In genomic region chr3:190548031-190548656, GRCh38 we compare ENCODE assay signal across 1 cellular context.
TF ChIP-seq lines count a peak whose summit lies in the region.

No MANE protein-coding gene starts in this region.

TF ChIP-seq in HepG2, 621 proteins besides CTCF, POLR2A, EP300 and RAD21 (continued from another document and continues in another):
- TF ChIP-seq NFAT5 (CRISPR knock-in tag; IDR thresholded peaks at IDR 0.05) (no peak), THAP11 (CRISPR knock-in tag; IDR thresholded peaks at IDR 0.05) (no peak), ZBTB25 (CRISPR knock-in tag; IDR thresholded peaks at IDR 0.05) (peak; percentile 75; the same call in 1 of the 2 replicates), TCF7 (IDR thresholded peaks at IDR 0.05; ENCODE audit: low read depth) (peak; percentile 44; the same call in 1 of the 2 replicates), ZNF841 (CRISPR knock-in tag; IDR thresholded peaks at IDR 0.05; ENCODE audit: borderline replicate concordance) (no peak), SRSF4 (IDR thresholded peaks at IDR 0.05; ENCODE audit: low read depth, low read length, poor library complexity, severe bottlenecking) (no peak), MATR3 (CRISPR knock-in tag; IDR thresholded peaks at IDR 0.05) (no peak), ZNF33B (CRISPR knock-in tag; IDR thresholded peaks at IDR 0.05) (no peak), ZFY (CRISPR knock-in tag; IDR thresholded peaks at IDR 0.05) (no peak), ZSCAN31 (CRISPR knock-in tag; IDR thresholded peaks at IDR 0.05; ENCODE audit: low read depth) (no peak), ZNF782 (CRISPR knock-in tag; IDR thresholded peaks at IDR 0.05; ENCODE audit: borderline replicate concordance) (no peak), KDM3A (CRISPR knock-in tag; IDR thresholded peaks at IDR 0.05; ENCODE audit: low read depth) (peak; percentile 81), POLR2AphosphoS5 (IDR thresholded peaks at IDR 0.05; ENCODE audit: low read depth, low read length) (no peak), CEBPG (CRISPR knock-in tag; IDR thresholded peaks at IDR 0.05) (peak; percentile 94), BRD4 (CRISPR knock-in tag; IDR thresholded peaks at IDR 0.05) (no peak), REST (IDR thresholded peaks at IDR 0.05; ENCODE audit: borderline replicate concordance in 1 of 2, low read depth in 1 of 2, low read length in 2 of 2) (peak in 1 of 2 experiments; percentile 28; a peak in 1 of 4 replicates), ZNF556 (CRISPR knock-in tag; IDR thresholded peaks at IDR 0.05; ENCODE audit: borderline replicate concordance) (no peak), TCF7L2 (IDR thresholded peaks at IDR 0.05; ENCODE audit: low read depth, low read length) (no peak), ZNF577 (CRISPR knock-in tag; IDR thresholded peaks at IDR 0.05; ENCODE audit: borderline replicate concordance, low read depth) (no peak), ZNF784 (CRISPR knock-in tag; IDR thresholded peaks at IDR 0.05; ENCODE audit: borderline replicate concordance) (no peak), ZMAT5 (CRISPR knock-in tag; IDR thresholded peaks at IDR 0.05; ENCODE audit: borderline replicate concordance, low read depth) (no peak), ZNF709 (CRISPR knock-in tag; IDR thresholded peaks at IDR 0.05) (no peak), MTF1 (CRISPR knock-in tag; IDR thresholded peaks at IDR 0.05) (no peak), ZMYM4 (CRISPR knock-in tag; IDR thresholded peaks at IDR 0.05) (peak; percentile 37; the same call in 1 of the 2 replicates), CENPX (CRISPR knock-in tag; IDR thresholded peaks at IDR 0.05) (no peak), ZNF142 (CRISPR knock-in tag; IDR thresholded peaks at IDR 0.05) (no peak), SIN3B (IDR thresholded peaks at IDR 0.05; ENCODE audit: low read length) (no peak), ZNF512B (CRISPR knock-in tag; IDR thresholded peaks at IDR 0.05; ENCODE audit: borderline replicate concordance) (peak; percentile 75; the same call in 1 of the 2 replicates), HNRNPH1 (optimal IDR thresholded peaks at IDR 0.05; ENCODE audit: low read depth, low read length) (no peak), GPN1 (CRISPR knock-in tag; IDR thresholded peaks at IDR 0.05; ENCODE audit: borderline replicate concordance) (no peak), DRAP1 (CRISPR knock-in tag; IDR thresholded peaks at IDR 0.05) (no peak; the same call in 1 of the 2 replicates), ZSCAN29 (CRISPR knock-in tag; conservative IDR thresholded peaks at IDR 0.05) (no peak), KAT2B (IDR thresholded peaks at IDR 0.05; ENCODE audit: borderline replicate concordance, low read depth, low read length) (no peak), NR2F2 (IDR thresholded peaks at IDR 0.05; ENCODE audit: borderline replicate concordance, low read depth) (peak; percentile 94), ZNF34 (CRISPR knock-in tag; IDR thresholded peaks at IDR 0.05; ENCODE audit: borderline replicate concordance) (no peak), ZKSCAN1 (IDR thresholded peaks at IDR 0.05; ENCODE audit: low read length) (peak; percentile 38; the same call in 1 of the 2 replicates), ZNF501 (CRISPR knock-in tag; IDR thresholded peaks at IDR 0.05) (no peak)
